ENCODE assay signal across 1 cellular context in genomic region chr15:81410318-81410753, GRCh38.
TF ChIP-seq lines count a peak whose summit lies in the region.

No MANE protein-coding gene starts in this region.

TF ChIP-seq in K562, 482 proteins besides CTCF, POLR2A, EP300 and RAD21 (continued from another document):
- TF ChIP-seq, protein P1, sequence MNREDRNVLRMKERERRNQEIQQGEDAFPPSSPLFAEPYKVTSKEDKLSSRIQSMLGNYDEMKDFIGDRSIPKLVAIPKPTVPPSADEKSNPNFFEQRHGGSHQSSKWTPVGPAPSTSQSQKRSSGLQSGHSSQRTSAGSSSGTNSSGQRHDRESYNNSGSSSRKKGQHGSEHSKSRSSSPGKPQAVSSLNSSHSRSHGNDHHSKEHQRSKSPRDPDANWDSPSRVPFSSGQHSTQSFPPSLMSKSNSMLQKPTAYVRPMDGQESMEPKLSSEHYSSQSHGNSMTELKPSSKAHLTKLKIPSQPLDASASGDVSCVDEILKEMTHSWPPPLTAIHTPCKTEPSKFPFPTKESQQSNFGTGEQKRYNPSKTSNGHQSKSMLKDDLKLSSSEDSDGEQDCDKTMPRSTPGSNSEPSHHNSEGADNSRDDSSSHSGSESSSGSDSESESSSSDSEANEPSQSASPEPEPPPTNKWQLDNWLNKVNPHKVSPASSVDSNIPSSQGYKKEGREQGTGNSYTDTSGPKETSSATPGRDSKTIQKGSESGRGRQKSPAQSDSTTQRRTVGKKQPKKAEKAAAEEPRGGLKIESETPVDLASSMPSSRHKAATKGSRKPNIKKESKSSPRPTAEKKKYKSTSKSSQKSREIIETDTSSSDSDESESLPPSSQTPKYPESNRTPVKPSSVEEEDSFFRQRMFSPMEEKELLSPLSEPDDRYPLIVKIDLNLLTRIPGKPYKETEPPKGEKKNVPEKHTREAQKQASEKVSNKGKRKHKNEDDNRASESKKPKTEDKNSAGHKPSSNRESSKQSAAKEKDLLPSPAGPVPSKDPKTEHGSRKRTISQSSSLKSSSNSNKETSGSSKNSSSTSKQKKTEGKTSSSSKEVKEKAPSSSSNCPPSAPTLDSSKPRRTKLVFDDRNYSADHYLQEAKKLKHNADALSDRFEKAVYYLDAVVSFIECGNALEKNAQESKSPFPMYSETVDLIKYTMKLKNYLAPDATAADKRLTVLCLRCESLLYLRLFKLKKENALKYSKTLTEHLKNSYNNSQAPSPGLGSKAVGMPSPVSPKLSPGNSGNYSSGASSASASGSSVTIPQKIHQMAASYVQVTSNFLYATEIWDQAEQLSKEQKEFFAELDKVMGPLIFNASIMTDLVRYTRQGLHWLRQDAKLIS (CRISPR knock-in tag; IDR thresholded peaks at IDR 0.05): no peak
- TF ChIP-seq CSDE1 (IDR thresholded peaks at IDR 0.05) (no peak), HDAC6 (IDR thresholded peaks at IDR 0.05; ENCODE audit: low read depth, low read length) (no peak), SMAD2 (IDR thresholded peaks at IDR 0.05; ENCODE audit: low read depth, low read length) (no peak), RBM15 (IDR thresholded peaks at IDR 0.05; ENCODE audit: insufficient read depth, low read length) (no peak), POLR3G (IDR thresholded peaks at IDR 0.05; ENCODE audit: extremely low read depth, insufficient read length, insufficient replicate concordance) (no peak), POLR3A (IDR thresholded peaks at IDR 0.05; ENCODE audit: borderline replicate concordance, extremely low read depth, insufficient read depth, insufficient read length) (no peak), CEBPG (CRISPR knock-in tag; IDR thresholded peaks at IDR 0.05) (no peak), CEBPG (tag; conservative IDR thresholded peaks at IDR 0.05 in 1 of 2, IDR thresholded peaks at IDR 0.05 in 1 of 2) (peak in 1 of 2 experiments; percentile 34; a peak in 1 of 4 replicates), SUPT5H (IDR thresholded peaks at IDR 0.05) (no peak), ZNF184 (CRISPR knock-in tag; IDR thresholded peaks at IDR 0.05) (no peak), MAX (CRISPR knock-in tag; IDR thresholded peaks at IDR 0.05) (no peak), PCBP1 (IDR thresholded peaks at IDR 0.05; ENCODE audit: low read depth, low read length, poor library complexity, severe bottlenecking) (no peak), ZNF668 (CRISPR knock-in tag; IDR thresholded peaks at IDR 0.05) (no peak), ZBED1 (IDR thresholded peaks at IDR 0.05) (no peak), CEBPB (tag; IDR thresholded peaks at IDR 0.05) (peak; percentile 60), MIER1 (IDR thresholded peaks at IDR 0.05; ENCODE audit: low read depth) (no peak), ZNF384 (IDR thresholded peaks at IDR 0.05; ENCODE audit: low read depth, low read length) (no peak), OTX1 (CRISPR knock-in tag; IDR thresholded peaks at IDR 0.05) (no peak), ZNF324 (CRISPR knock-in tag; IDR thresholded peaks at IDR 0.05) (no peak), STAG1 (CRISPR knock-in tag; IDR thresholded peaks at IDR 0.05; ENCODE audit: borderline replicate concordance) (peak; percentile 46; the same call in 1 of the 2 replicates)
- TF ChIP-seq, protein P2, sequence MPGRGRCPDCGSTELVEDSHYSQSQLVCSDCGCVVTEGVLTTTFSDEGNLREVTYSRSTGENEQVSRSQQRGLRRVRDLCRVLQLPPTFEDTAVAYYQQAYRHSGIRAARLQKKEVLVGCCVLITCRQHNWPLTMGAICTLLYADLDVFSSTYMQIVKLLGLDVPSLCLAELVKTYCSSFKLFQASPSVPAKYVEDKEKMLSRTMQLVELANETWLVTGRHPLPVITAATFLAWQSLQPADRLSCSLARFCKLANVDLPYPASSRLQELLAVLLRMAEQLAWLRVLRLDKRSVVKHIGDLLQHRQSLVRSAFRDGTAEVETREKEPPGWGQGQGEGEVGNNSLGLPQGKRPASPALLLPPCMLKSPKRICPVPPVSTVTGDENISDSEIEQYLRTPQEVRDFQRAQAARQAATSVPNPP (IDR thresholded peaks at IDR 0.05; ENCODE audit: borderline replicate concordance, insufficient read depth, insufficient read length): no peak
- TF ChIP-seq, protein P3, sequence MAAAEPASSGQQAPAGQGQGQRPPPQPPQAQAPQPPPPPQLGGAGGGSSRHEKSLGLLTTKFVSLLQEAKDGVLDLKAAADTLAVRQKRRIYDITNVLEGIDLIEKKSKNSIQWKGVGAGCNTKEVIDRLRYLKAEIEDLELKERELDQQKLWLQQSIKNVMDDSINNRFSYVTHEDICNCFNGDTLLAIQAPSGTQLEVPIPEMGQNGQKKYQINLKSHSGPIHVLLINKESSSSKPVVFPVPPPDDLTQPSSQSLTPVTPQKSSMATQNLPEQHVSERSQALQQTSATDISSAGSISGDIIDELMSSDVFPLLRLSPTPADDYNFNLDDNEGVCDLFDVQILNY (CRISPR knock-in tag; IDR thresholded peaks at IDR 0.05): no peak
